ENCODE assay signal across 1 cellular context in the genomic region with DNA sequence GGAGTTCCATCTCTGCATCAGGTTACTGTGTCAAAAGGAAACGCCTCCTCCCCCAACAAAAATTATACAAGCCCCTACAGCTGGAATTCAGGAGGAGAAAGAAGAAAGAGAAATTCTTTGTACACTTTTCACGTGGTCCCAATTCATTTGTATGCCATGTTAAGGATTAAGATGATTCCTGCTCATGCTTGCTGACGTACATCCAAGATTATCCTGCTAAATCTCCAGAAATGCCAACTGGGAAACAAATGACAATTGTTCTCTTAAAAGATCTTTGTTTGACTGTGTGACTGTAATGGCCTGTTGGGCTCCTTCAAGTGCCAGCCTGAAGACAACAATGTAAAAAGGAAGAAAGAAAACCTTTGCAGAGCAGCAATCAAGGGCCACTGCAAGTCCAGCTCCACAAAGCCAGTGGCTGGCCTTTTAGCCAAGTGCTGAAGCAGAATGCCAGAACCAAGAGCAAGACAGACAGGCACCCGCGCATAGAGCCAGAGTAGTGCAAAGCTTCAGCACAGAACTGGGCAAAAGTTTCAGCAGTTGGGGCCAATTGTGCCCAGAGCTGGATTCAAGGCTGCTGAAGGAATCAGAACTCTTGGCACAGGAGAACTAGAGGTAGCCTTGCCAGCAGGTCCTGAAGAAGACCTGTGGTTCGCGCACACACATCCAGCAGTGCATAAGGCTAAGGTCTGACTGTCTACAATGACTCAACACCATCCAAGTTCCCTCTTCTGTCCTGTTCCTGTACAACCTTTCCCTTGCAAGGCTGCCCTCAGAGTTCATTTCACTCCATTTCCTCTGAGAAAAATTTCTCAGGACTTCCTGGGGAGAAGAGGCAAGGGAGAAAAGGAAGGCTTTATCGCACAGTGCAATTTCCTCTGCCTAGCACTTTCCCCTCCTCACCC.
TF ChIP-seq lines count a peak whose summit lies in the region.

No MANE protein-coding gene starts in this region.

TF ChIP-seq in endothelial cell of umbilical vein, 7 proteins besides CTCF, POLR2A, EP300 and RAD21:
- TF ChIP-seq MAX (IDR thresholded peaks at IDR 0.05; ENCODE audit: insufficient read depth, insufficient read length) (no peak), JUN (IDR thresholded peaks at IDR 0.05; ENCODE audit: borderline replicate concordance, insufficient read depth, insufficient read length, low read depth) (no peak), FOS (IDR thresholded peaks at IDR 0.05; ENCODE audit: borderline replicate concordance, insufficient read depth, low read length) (peak; percentile 47), POLR2AphosphoS5 (IDR thresholded peaks at IDR 0.05; ENCODE audit: insufficient read depth, low read depth, low read length) (no peak), MYC (IDR thresholded peaks at IDR 0.05; ENCODE audit: low read depth, low read length) (no peak), GATA2 (IDR thresholded peaks at IDR 0.05; ENCODE audit: insufficient read depth, insufficient read length, low read depth, low read length) (peak; percentile 58), EZH2 (IDR thresholded peaks at IDR 0.05; ENCODE audit: borderline replicate concordance, low read depth, low read length, severe bottlenecking) (no peak)
